29 cellular contexts compared by ENCODE assay signal in genomic region chr22:37371911-37372310, GRCh38. TPM values are rescaled to one million over a fixed set of nuclear protein-coding genes. Genes with fewer than 3 reads are reported as not detected.
"Had no signal": no experiment of that assay in that cellular context is flagged by ENCODE, and none has a peak within 500 bp of the region (broad histone marks: within the 10 kb centered on the region; RNA-seq: fewer than 3 reads in every experiment).

No MANE protein-coding gene starts in this region.

- H3K27ac Mint-ChIP-seq: activated CD4-positive, alpha-beta memory T cell treated with anti-CD3 and anti-CD28 coated beads, Interleukin-2, amount 10 ng/mL, durations not matched to agents 7 days and 5 days; activated CD4-positive, alpha-beta T cell treated with anti-CD3 and anti-CD28 coated beads for 36 hours; activated CD4-positive, alpha-beta T cell treated with anti-CD3 and anti-CD28 coated beads, Interleukin-2, amount 10 ng/mL, durations not matched to agents 24 days and 14 days; activated naive CD4-positive, alpha-beta T cell treated with anti-CD3 and anti-CD28 coated beads for 36 hours; activated naive CD4-positive, alpha-beta T cell treated with anti-CD3 and anti-CD28 coated beads, Interleukin-2, amount 50 U/mL, for 24 hours; activated naive CD8-positive, alpha-beta T cell treated with anti-CD3 and anti-CD28 coated beads for 36 hours; activated naive CD8-positive, alpha-beta T cell treated with anti-CD3 and anti-CD28 coated beads, Interleukin-2, amount 50 U/mL, for 24 hours; activated T-helper 17 cell treated with anti-CD3 and anti-CD28 coated beads, Interleukin-2, amount 50 U/mL, for 72 hours; effector memory CD8-positive, alpha-beta T cell had no signal

- DNase-seq: activated CD4-positive, alpha-beta memory T cell treated with anti-CD3 and anti-CD28 coated beads, Interleukin-2, amount 10 ng/mL, durations not matched to agents 7 days and 5 days; activated CD4-positive, alpha-beta T cell treated with anti-CD3 and anti-CD28 coated beads for 36 hours; activated CD4-positive, alpha-beta T cell treated with anti-CD3 and anti-CD28 coated beads, Interleukin-2, amount 10 ng/mL, durations not matched to agents 24 days and 14 days; activated CD4-positive, CD25-positive, alpha-beta regulatory T cell; activated CD4-positive, CD25-positive, alpha-beta regulatory T cell treated with anti-CD3 and anti-CD28 coated beads, Interleukin-2, amount 50 U/mL, for 72 hours; activated CD8-positive, alpha-beta memory T cell treated with anti-CD3 and anti-CD28 coated beads for 24 hours; activated effector memory CD4-positive, alpha-beta T cell treated with Interleukin-2 at 50 U/mL for 16 hours; activated naive CD4-positive, alpha-beta T cell treated with anti-CD3 and anti-CD28 coated beads for 36 hours; activated naive CD8-positive, alpha-beta T cell treated with anti-CD3 and anti-CD28 coated beads for 36 hours; activated naive CD8-positive, alpha-beta T cell treated with anti-CD3 and anti-CD28 coated beads, Interleukin-2, amount 50 U/mL, for 24 hours; activated T-cell treated with anti-CD3 and anti-CD28 coated beads, Interleukin-2, amount 50 U/mL, for 4 hours; adrenal gland; amygdala; aorta; body of pancreas; caudate nucleus; cortex of kidney; dermis blood vessel endothelial cell; effector CD4-positive, alpha-beta T cell; effector memory CD8-positive, alpha-beta T cell; erythroblast; foreskin keratinocyte; gastrocnemius medialis; glutamatergic neuron; heart left ventricle; T-helper 2 cell had no signal

- H3K9me3 Mint-ChIP-seq: activated CD4-positive, alpha-beta memory T cell treated with anti-CD3 and anti-CD28 coated beads, Interleukin-2, amount 10 ng/mL, durations not matched to agents 7 days and 5 days; activated CD4-positive, alpha-beta T cell treated with anti-CD3 and anti-CD28 coated beads, Interleukin-2, amount 10 ng/mL, durations not matched to agents 24 days and 14 days; activated naive CD4-positive, alpha-beta T cell treated with anti-CD3 and anti-CD28 coated beads for 36 hours; activated naive CD4-positive, alpha-beta T cell treated with anti-CD3 and anti-CD28 coated beads, Interleukin-2, amount 50 U/mL, for 24 hours; activated naive CD8-positive, alpha-beta T cell treated with anti-CD3 and anti-CD28 coated beads for 36 hours; activated naive CD8-positive, alpha-beta T cell treated with anti-CD3 and anti-CD28 coated beads, Interleukin-2, amount 50 U/mL, for 24 hours; activated T-cell treated with anti-CD3 and anti-CD28 coated beads, Interleukin-2, amount 50 U/mL, for 4 hours; activated T-helper 17 cell treated with anti-CD3 and anti-CD28 coated beads, Interleukin-2, amount 50 U/mL, for 72 hours; effector memory CD8-positive, alpha-beta T cell had no signal

- ATAC-seq: activated CD4-positive, alpha-beta T cell treated with anti-CD3 and anti-CD28 coated beads for 36 hours; activated naive CD8-positive, alpha-beta T cell treated with anti-CD3 and anti-CD28 coated beads, Interleukin-2, amount 50 U/mL, for 24 hours; activated T-cell treated with anti-CD3 and anti-CD28 coated beads, Interleukin-2, amount 50 U/mL, for 4 hours; activated T-helper 17 cell treated with anti-CD3 and anti-CD28 coated beads, Interleukin-2, amount 50 U/mL, for 72 hours; body of pancreas; effector memory CD8-positive, alpha-beta T cell; foreskin keratinocyte; gastrocnemius medialis; heart left ventricle had no signal

- H3K9me3 ChIP-seq: adrenal gland, body of pancreas, esophagus muscularis mucosa, gastrocnemius medialis, heart left ventricle had no signal

- H3K4me3 ChIP-seq: adrenal gland, body of pancreas, esophagus muscularis mucosa, gastrocnemius medialis, heart left ventricle had no signal

- H3K27me3 ChIP-seq: body of pancreas had no signal

- H3K4me1 ChIP-seq: adrenal gland, body of pancreas, foreskin keratinocyte, gastrocnemius medialis had no signal

- H3K36me3 ChIP-seq: adrenal gland, esophagus muscularis mucosa, gastrocnemius medialis, heart left ventricle had no signal

- H3K36me3 Mint-ChIP-seq: activated naive CD4-positive, alpha-beta T cell treated with anti-CD3 and anti-CD28 coated beads, Interleukin-2, amount 50 U/mL, for 24 hours; activated naive CD8-positive, alpha-beta T cell treated with anti-CD3 and anti-CD28 coated beads for 36 hours had no signal

- H3K4me3 Mint-ChIP-seq: activated CD4-positive, alpha-beta memory T cell treated with anti-CD3 and anti-CD28 coated beads, Interleukin-2, amount 10 ng/mL, durations not matched to agents 7 days and 5 days; activated CD4-positive, alpha-beta T cell treated with anti-CD3 and anti-CD28 coated beads for 36 hours; activated CD4-positive, alpha-beta T cell treated with anti-CD3 and anti-CD28 coated beads, Interleukin-2, amount 10 ng/mL, durations not matched to agents 24 days and 14 days; activated naive CD4-positive, alpha-beta T cell treated with anti-CD3 and anti-CD28 coated beads for 36 hours; activated naive CD4-positive, alpha-beta T cell treated with anti-CD3 and anti-CD28 coated beads, Interleukin-2, amount 50 U/mL, for 24 hours; activated naive CD8-positive, alpha-beta T cell treated with anti-CD3 and anti-CD28 coated beads for 36 hours; activated naive CD8-positive, alpha-beta T cell treated with anti-CD3 and anti-CD28 coated beads, Interleukin-2, amount 50 U/mL, for 24 hours; activated T-cell treated with anti-CD3 and anti-CD28 coated beads, Interleukin-2, amount 50 U/mL, for 4 hours; activated T-helper 17 cell treated with anti-CD3 and anti-CD28 coated beads, Interleukin-2, amount 50 U/mL, for 72 hours; effector memory CD8-positive, alpha-beta T cell had no signal

- H3K4me1 Mint-ChIP-seq: activated CD4-positive, alpha-beta memory T cell treated with anti-CD3 and anti-CD28 coated beads, Interleukin-2, amount 10 ng/mL, durations not matched to agents 7 days and 5 days; activated CD4-positive, alpha-beta T cell treated with anti-CD3 and anti-CD28 coated beads for 36 hours; activated CD4-positive, alpha-beta T cell treated with anti-CD3 and anti-CD28 coated beads, Interleukin-2, amount 10 ng/mL, durations not matched to agents 24 days and 14 days; activated naive CD4-positive, alpha-beta T cell treated with anti-CD3 and anti-CD28 coated beads, Interleukin-2, amount 50 U/mL, for 24 hours; activated naive CD8-positive, alpha-beta T cell treated with anti-CD3 and anti-CD28 coated beads for 36 hours; activated T-helper 17 cell treated with anti-CD3 and anti-CD28 coated beads, Interleukin-2, amount 50 U/mL, for 72 hours had no signal

- H3K27ac ChIP-seq: adrenal gland, body of pancreas, esophagus muscularis mucosa, foreskin keratinocyte, gastrocnemius medialis, heart left ventricle had no signal

RNA-seq across cellular contexts. Expression of gene ELFN2, which starts 55.4 kb away (rescaled TPM):
- polyA plus RNA-seq: aorta had no signal
